8 cellular contexts compared by ENCODE assay signal in genomic region chr11:103091441-103091809, GRCh38. TPM values are rescaled to one million over a fixed set of nuclear protein-coding genes. Genes with fewer than 3 reads are reported as not detected.
A peak's percentile ranks its signal among the peaks of the same experiment; 100 is the strongest.
DNase-seq lines count a peak whose midpoint lies in the region; ATAC-seq and TF ChIP-seq lines count a peak whose summit lies in the region.

No MANE protein-coding gene starts in this region.

- H3K9me3 ChIP-seq in HCT116 (ENCODE audit: control insufficient read depth in 1 of 2, insufficient read depth in 1 of 2, low read depth in 1 of 2, low read length in 2 of 2) (no peaks in the 10 kb centered on the region), MM.1S (replicated peaks; ENCODE audit: insufficient read depth, low read length) (no peaks in the 10 kb centered on the region), lower lobe of right lung (no peaks in the 10 kb centered on the region)

- peak overlapping the region; percentile 81 for H3K27ac ChIP-seq in HCT116 (ENCODE audit: low read depth, low read length)
- peak overlapping the region; percentile 76 for H3K27ac ChIP-seq in MM.1S (ENCODE audit: low read length)
- peak overlapping the region in 50 of 59 donors; percentile 10 to 91 (median 77) for H3K27ac ChIP-seq in dorsolateral prefrontal cortex
- H3K27ac ChIP-seq in lower lobe of right lung: peak overlapping the region; percentile 87

- CTCF ChIA-PET in HCT116 (lab: Charles Lee): interaction anchor here (1.4 kb wide), 1 partner anchor 13 kb away, joined by 4 read pairs; no protein-coding TSS in a partner anchor
- CTCF ChIA-PET in activated CD4-positive, alpha-beta T cell treated with anti-CD3 and anti-CD28 coated beads for 36 hours (lab: Charles Lee): interaction anchor here (0.5 to 3.4 kb wide), 3 partner anchors 17 to 1171 kb away, joined by 3 to 40 read pairs (median 5); partner anchors contain the start of gene DYNC2H1

- H3K4me1 ChIP-seq in HCT116 (ENCODE audit: control insufficient read depth in 1 of 2, insufficient read depth in 2 of 2, low read length in 2 of 2): peaks cover 0 to 14% of the 10 kb centered on the region in 2 experiments; a peak in 2 of 4 replicates
- peaks cover 13% of the 10 kb centered on the region for H3K4me1 ChIP-seq in MM.1S (ENCODE audit: low read length)
- H3K4me1 ChIP-seq in lower lobe of right lung: peaks cover 17% of the 10 kb centered on the region

- intact Hi-C loops in HCT116 (cut with micrococcal nuclease): no loop called here
- intact Hi-C loops in activated CD4-positive, alpha-beta T cell treated with anti-CD3 and anti-CD28 coated beads for 36 hours (cut with DNase I, micrococcal nuclease): loop anchor here in 1 of 2 experiments (5.0 kb wide), 1 partner anchor 54 kb away; no protein-coding TSS in a partner anchor
- intact Hi-C loops in dorsolateral prefrontal cortex (cut with DNase I): no loop called here
- intact Hi-C loops in lower lobe of right lung (cut with DNase I): no loop called here

- peak overlapping the region; percentile 86 for H3K27ac Mint-ChIP-seq in activated CD4-positive, alpha-beta T cell treated with anti-CD3 and anti-CD28 coated beads for 36 hours

- peaks cover 26% of the 10 kb centered on the region for H3K4me1 Mint-ChIP-seq in activated CD4-positive, alpha-beta T cell treated with anti-CD3 and anti-CD28 coated beads for 36 hours

- peaks cover 3 to 16% of the 10 kb centered on the region in 2 experiments; a peak in 2 of 4 replicates for H3K36me3 ChIP-seq in HCT116 (ENCODE audit: control insufficient read depth in 1 of 2, insufficient read depth in 2 of 2, low read length in 2 of 2)
- H3K36me3 ChIP-seq in MM.1S (replicated peaks; ENCODE audit: insufficient read depth, low read length): no peaks in the 10 kb centered on the region; the same call in 1 of the 2 replicates
- H3K36me3 ChIP-seq in lower lobe of right lung: no peaks in the 10 kb centered on the region

- H3F3A ChIP-seq in MM.1S (ENCODE audit: insufficient read depth, low read length): peaks cover 10% of the 10 kb centered on the region; the same call in 1 of the 2 replicates

- H3K9ac ChIP-seq in HCT116 (ENCODE audit: low read length) (peak overlapping the region; percentile 98), MM.1S (ENCODE audit: low read length) (peak overlapping the region; percentile 98)

- H4K20me1 ChIP-seq in HCT116 (ENCODE audit: insufficient read depth): no peaks in the 10 kb centered on the region
- H4K20me1 ChIP-seq in MM.1S (ENCODE audit: insufficient read depth, low read length): peaks cover 3% of the 10 kb centered on the region; the same call in 1 of the 2 replicates

- H3K4me2 ChIP-seq in HCT116 (ENCODE audit: low read length) (peak overlapping the region; percentile 91), MM.1S (ENCODE audit: low read depth, low read length) (peak overlapping the region; percentile 95)

- POLR2A ChIA-PET in HCT116 (lab: Charles Lee): interaction anchor here (0.6 to 1.6 kb wide), 6 partner anchors 8 to 1058 kb away, joined by 3 to 11 read pairs (median 4); partner anchors contain the start of gene DYNC2H1
- POLR2A ChIA-PET in activated CD4-positive, alpha-beta T cell treated with anti-CD3 and anti-CD28 coated beads for 36 hours (lab: Charles Lee): interaction anchor here (1.5 kb wide), 1 partner anchor 18 kb away, joined by 14 read pairs; the partner anchor contains the start of gene DYNC2H1

- no peak overlapping the region for H2AFZ ChIP-seq in HCT116 (ENCODE audit: low read depth, low read length, poor library complexity, severe bottlenecking)
- H2AFZ ChIP-seq in MM.1S (ENCODE audit: low read length): peak overlapping the region; percentile 97

- TF ChIP-seq RAD21 in HCT116 (IDR thresholded peaks at IDR 0.05; ENCODE audit: low read depth): no peak

- H3K27me3 Mint-ChIP-seq in activated CD4-positive, alpha-beta T cell treated with anti-CD3 and anti-CD28 coated beads for 36 hours: peaks cover 6% of the 10 kb centered on the region

- no peak for DNase-seq in HCT116 (ENCODE audit: low read depth, low spot score)
- peak; percentile 50 for DNase-seq in MM.1S
- peak; percentile 74 for DNase-seq in activated CD4-positive, alpha-beta T cell treated with anti-CD3 and anti-CD28 coated beads for 36 hours
- peak in 9 of 10 donors; percentile 15 to 56 (median 39) for DNase-seq in dorsolateral prefrontal cortex
- peak; percentile 71 for DNase-seq in lower lobe of right lung
- DNase-seq in stimulated activated CD8-positive, alpha-beta memory T cell treated with anti-CD3 and anti-CD28 coated beads, Interleukin-7, amount 100 ng/mL, for 4 hours (ENCODE audit: low read depth in 2 of 2): peak; percentile 38 to 39
- no peak for DNase-seq in DMS153 treated with DMSO at 0.1 percent for 48 hours (lab: John Stamatoyannopoulos, UW; ENCODE audit: unreplicated experiment)

- H3K79me2 ChIP-seq in HCT116 (ENCODE audit: insufficient read depth, low read length) (peaks cover 56% of the 10 kb centered on the region), MM.1S (ENCODE audit: low read length) (peaks cover 51% of the 10 kb centered on the region)

- H3K36me3 Mint-ChIP-seq in activated CD4-positive, alpha-beta T cell treated with anti-CD3 and anti-CD28 coated beads for 36 hours (ENCODE audit: low read depth): peaks cover 21% of the 10 kb centered on the region

- TF ChIP-seq CTCF in GM12875 (IDR thresholded peaks at IDR 0.05; ENCODE audit: borderline replicate concordance, insufficient read depth, low read depth, low read length) (no peak), HCT116 (IDR thresholded peaks at IDR 0.05 in 2 of 3, conservative IDR thresholded peaks at IDR 0.05 in 1 of 3; ENCODE audit: borderline replicate concordance in 1 of 3, insufficient read depth in 1 of 3, low read depth in 2 of 3, low read length in 2 of 3) (no peak), MM.1S (IDR thresholded peaks at IDR 0.05; ENCODE audit: low read length) (no peak), dorsolateral prefrontal cortex (IDR thresholded peaks at IDR 0.05 in 54 of 56, conservative IDR thresholded peaks at IDR 0.05 in 2 of 56; ENCODE audit: low read depth in 1 of 56, partially characterized antibody in 56 of 56) (no peak), lower lobe of right lung (IDR thresholded peaks at IDR 0.05) (no peak)

- TF ChIP-seq POLR2A in HCT116 (IDR thresholded peaks at IDR 0.05; ENCODE audit: borderline replicate concordance, extremely low read depth, insufficient read depth, insufficient read length): no peak

- peak overlapping the region; percentile 86 for H3K4me3 Mint-ChIP-seq in activated CD4-positive, alpha-beta T cell treated with anti-CD3 and anti-CD28 coated beads for 36 hours

- peak overlapping the region; percentile 97 for H3K4me3 ChIP-seq in GM12875 (ENCODE audit: low read depth, low read length)
- peak overlapping the region; percentile 82 to 92 for H3K4me3 ChIP-seq in HCT116 (replicated peaks in 1 of 2; ENCODE audit: low read depth in 1 of 2, low read length in 2 of 2)
- H3K4me3 ChIP-seq in MM.1S (ENCODE audit: low read length): peak overlapping the region; percentile 97
- peak overlapping the region; percentile 69 to 100 (median 94) for H3K4me3 ChIP-seq in dorsolateral prefrontal cortex
- H3K4me3 ChIP-seq in lower lobe of right lung: peak overlapping the region; percentile 92

- ATAC-seq in HCT116: peak; percentile 67
- ATAC-seq in activated CD4-positive, alpha-beta T cell treated with anti-CD3 and anti-CD28 coated beads for 36 hours: peak; percentile 55
- peak; percentile 69 to 82 for ATAC-seq in lower lobe of right lung

- no peaks in the 10 kb centered on the region for H3K27me3 ChIP-seq in HCT116 (ENCODE audit: insufficient read depth, low read length)
- H3K27me3 ChIP-seq in MM.1S (replicated peaks; ENCODE audit: insufficient read depth, low read length): no peaks in the 10 kb centered on the region
- peaks cover 0 to 22% (median 5%) of the 10 kb centered on the region in 45 donors for H3K27me3 ChIP-seq in dorsolateral prefrontal cortex
- peaks cover 5% of the 10 kb centered on the region for H3K27me3 ChIP-seq in lower lobe of right lung (ENCODE audit: low read depth)

- no peaks in the 10 kb centered on the region for H3K9me2 ChIP-seq in HCT116 (ENCODE audit: insufficient read depth)
- no peaks in the 10 kb centered on the region for H3K9me2 ChIP-seq in MM.1S (replicated peaks; ENCODE audit: insufficient read depth, low read length)

- RAD21 ChIA-PET in HCT116 (lab: Charles Lee; ENCODE audit: low non-redundant PET in 1 of 2, low total read pairs in 2 of 2, uncharacterized antibody in 2 of 2, unreplicated experiment in 2 of 2): no interaction called here

- H3K9me3 Mint-ChIP-seq in activated CD4-positive, alpha-beta T cell treated with anti-CD3 and anti-CD28 coated beads for 36 hours (ENCODE audit: low read depth): no peaks in the 10 kb centered on the region

- BruUV-seq in HCT116 (replicated peaks; lab: Mats Ljungman, UMichigan): no TSS peak

TF ChIP-seq in HCT116, 20 proteins besides CTCF, POLR2A, EP300 and RAD21 (continues in another document):
- TF ChIP-seq EZH2 (IDR thresholded peaks at IDR 0.05): no peak
- TF ChIP-seq ATF3 (IDR thresholded peaks at IDR 0.05): no peak
- no peak; the same call in 1 of the 2 replicates for TF ChIP-seq MAX (IDR thresholded peaks at IDR 0.05)

RNA-seq across cellular contexts. Expression of gene DCUN1D5, which starts 0.5 kb away (rescaled TPM):
- total RNA-seq in HCT116 (2021; ENCODE audit: unreplicated experiment) (60.1 TPM), dorsolateral prefrontal cortex (10 to 100 TPM; 20.0 to 43.8 (median 31.2) TPM), lower lobe of right lung (18.1 TPM)
- 28.8 and 35.7 TPM in 2 replicates for polyA plus RNA-seq in HCT116 (2012)
- total RNA-seq in activated CD4-positive, alpha-beta T cell treated with anti-CD3 and anti-CD28 coated beads for 36 hours: 10 to 100 TPM; 59.2 to 78.1 TPM

RNA-seq across cellular contexts. Expression of gene DYNC2H1, which starts 17.8 kb away (rescaled TPM):
- total RNA-seq in HCT116 (2021; ENCODE audit: unreplicated experiment) (1.5 TPM), dorsolateral prefrontal cortex (10 to 100 TPM; 28.3 to 52.3 (median 40.6) TPM), lower lobe of right lung (22.1 TPM)
- 0.66 and 0.85 TPM in 2 replicates for polyA plus RNA-seq in HCT116 (2012)
- 1 to 10 TPM; 1.4 to 1.9 TPM for total RNA-seq in activated CD4-positive, alpha-beta T cell treated with anti-CD3 and anti-CD28 coated beads for 36 hours

Comparison
In these comparisons a context has a peak if more than half of its experiments do, and no peak if none do; other contexts are left out.
1. DNase-seq: peak in MM.1S (single experiment), activated CD4-positive, alpha-beta T cell treated with anti-CD3 and anti-CD28 coated beads for 36 hours (single experiment), dorsolateral prefrontal cortex (9 of 10), lower lobe of right lung (single experiment) and stimulated activated CD8-positive, alpha-beta memory T cell treated with anti-CD3 and anti-CD28 coated beads, Interleukin-7, amount 100 ng/mL, for 4 hours (2 of 2); none in HCT116 (single experiment) and DMS153 treated with DMSO at 0.1 percent for 48 hours (single experiment).
2. Peak in every context shown above with its lines, with median percentiles within 50 percentile points of each other: H3K4me3 ChIP-seq, ATAC-seq and H3K27ac ChIP-seq.